Comparison of ENCODE assay signal across 26 cellular contexts in the genomic region with DNA sequence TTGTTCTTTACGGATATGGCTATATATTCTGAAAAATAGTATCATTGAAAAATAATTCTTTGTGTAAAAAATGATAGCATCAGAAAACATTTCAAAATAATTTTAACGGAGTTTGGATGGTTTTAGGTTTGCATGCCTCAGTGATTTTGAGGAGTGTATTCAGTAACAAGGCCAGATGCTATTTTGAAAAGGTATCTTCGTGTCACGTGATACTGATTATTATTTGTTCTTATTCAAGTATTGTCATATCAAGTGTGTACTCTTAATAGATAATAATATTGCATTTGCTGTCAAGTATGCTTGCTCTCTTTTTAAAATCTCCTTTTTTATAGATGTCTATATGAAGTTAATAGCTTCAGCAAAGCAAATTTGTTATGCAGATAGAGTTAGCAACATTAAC.
"Had no signal": no experiment of that assay in that cellular context is flagged by ENCODE, and none has a peak within 500 bp of the region (broad histone marks: within the 10 kb centered on the region; RNA-seq: fewer than 3 reads in every experiment).

No MANE protein-coding gene starts in this region.

- ATAC-seq: naive thymus-derived CD8-positive, alpha-beta T cell; natural killer cell treated with Interleukin-12 subunit alpha and Interleukin-12 subunit beta and Interleukin-15 and Interleukin-18, amount 100 ng/mL, for 72 hours; pancreas; psoas muscle; right cardiac atrium; sciatic nerve; stimulated activated effector memory CD8-positive, alpha-beta T cell treated with anti-CD3 and anti-CD28 coated beads, Interleukin-12 subunit alpha, Interleukin-12 subunit beta, amount 100 ng/mL, for 72 hours; stimulated activated naive B cell treated with anti-CD40 and anti-IgM and Interleukin-4, amounts not matched to agents 10 μg/mL and 1 μg/mL and 100 μg/mL, for 72 hours had no signal

- H3K27ac ChIP-seq: neutrophil, pancreas, psoas muscle, skin epidermis, stomach, thoracic aorta, thyroid gland, tibial nerve, upper lobe of left lung, vagina had no signal

- H3K4me1 ChIP-seq: pancreas, psoas muscle, stomach, thyroid gland, tibial nerve, upper lobe of left lung, vagina had no signal

- DNase-seq: naive B cell; naive thymus-derived CD8-positive, alpha-beta T cell; nephron progenitor cell; nucleus accumbens; pancreas; psoas muscle; right cardiac atrium; stimulated activated CD4-positive, alpha-beta T cell treated with anti-CD3 and anti-CD28 coated beads, Interleukin-15, amount 100 ng/mL, for 24 hours; stimulated activated CD4-positive, alpha-beta T cell treated with anti-CD3 and anti-CD28 coated beads, Interleukin-2, amount 100 ng/mL, for 24 hours; stimulated activated CD4-positive, alpha-beta T cell treated with anti-CD3 and anti-CD28 coated beads, Interleukin-2, amount 100 ng/mL, for 48 hours; stimulated activated CD4-positive, alpha-beta T cell treated with anti-CD3 and anti-CD28 coated beads, Interleukin-4, amount 100 ng/mL, for 24 hours; stimulated activated naive B cell treated with anti-CD40 and anti-IgM and Interleukin-4, amounts not matched to agents 10 μg/mL and 1 μg/mL and 100 μg/mL, for 72 hours; stimulated activated naive CD4-positive, alpha-beta T cell treated with Interleukin-2 at 50 U/mL for 16 hours; stomach; thyroid gland; trophoblast cell; upper lobe of left lung had no signal

- H3K9me3 ChIP-seq: neutrophil, pancreas, psoas muscle, stomach, thoracic aorta, thyroid gland, tibial nerve, upper lobe of left lung, vagina had no signal

- FAIRE-seq: pancreas, urothelium cell line had no signal

- H3K36me3 ChIP-seq: neutrophil, pancreas, stomach, thoracic aorta, thyroid gland, tibial nerve, upper lobe of left lung, vagina had no signal

- H3K4me3 ChIP-seq: pancreas, psoas muscle, skin epidermis, stomach, thoracic aorta, thyroid gland, tibial nerve, upper lobe of left lung, vagina had no signal

- H3K27me3 ChIP-seq: neutrophil, pancreas, stomach, thyroid gland, tibial nerve, upper lobe of left lung, vagina had no signal
